In genomic region chr6:89940225-89941027, GRCh38 we compare ENCODE assay signal across 8 cellular contexts. TPM values are rescaled to one million over a fixed set of nuclear protein-coding genes. Genes with fewer than 3 reads are reported as not detected.
A peak's percentile ranks its signal among the peaks of the same experiment; 100 is the strongest.
DNase-seq lines count a peak whose midpoint lies in the region; ATAC-seq and TF ChIP-seq lines count a peak whose summit lies in the region.

No MANE protein-coding gene starts in this region.

- POLR2A ChIA-PET in activated CD4-positive, alpha-beta memory T cell treated with anti-CD3 and anti-CD28 coated beads, Interleukin-2, amount 10 ng/mL, durations not matched to agents 7 days and 5 days (lab: Charles Lee): interaction anchor here (0.7 to 1.7 kb wide), 11 partner anchors 12 to 1139 kb away, joined by 3 to 7 read pairs (median 3); no protein-coding TSS in a partner anchor

- no peaks in the 10 kb centered on the region for H3K9me3 Mint-ChIP-seq in activated CD4-positive, alpha-beta memory T cell treated with anti-CD3 and anti-CD28 coated beads, Interleukin-2, amount 10 ng/mL, durations not matched to agents 7 days and 5 days

- no peak overlapping the region for H3K27ac Mint-ChIP-seq in activated CD4-positive, alpha-beta memory T cell treated with anti-CD3 and anti-CD28 coated beads, Interleukin-2, amount 10 ng/mL, durations not matched to agents 7 days and 5 days

- peak; percentile 86 for DNase-seq in AG20443 (ENCODE audit: low spot score)
- DNase-seq in HL-60 (ENCODE audit: low read depth in 1 of 2, low spot score in 1 of 2): peak; percentile 37 to 71
- peak; percentile 79 for DNase-seq in NCI-H82 (lab: John Stamatoyannopoulos, UW)
- peak; percentile 80 for DNase-seq in activated CD4-positive, alpha-beta memory T cell treated with anti-CD3 and anti-CD28 coated beads, Interleukin-2, amount 10 ng/mL, durations not matched to agents 7 days and 5 days
- peak; percentile 60 for DNase-seq in effector CD4-positive, alpha-beta T cell
- peak; percentile 94 for DNase-seq in medulla oblongata (ENCODE audit: extremely low spot score)
- DNase-seq in stimulated activated CD8-positive, alpha-beta memory T cell treated with anti-CD3 and anti-CD28 coated beads, Interleukin-7, amount 100 ng/mL, for 4 hours (ENCODE audit: low read depth in 2 of 2): peak; percentile 27 to 60

- CTCF ChIA-PET in activated CD4-positive, alpha-beta memory T cell treated with anti-CD3 and anti-CD28 coated beads, Interleukin-2, amount 10 ng/mL, durations not matched to agents 7 days and 5 days (lab: Charles Lee): interaction anchor here (0.5 to 6.6 kb wide), 98 partner anchors 9 to 679 kb away, joined by 3 to 192 read pairs (median 4); partner anchors contain the start of genes ANKRD6, BACH2, CASP8AP2 and MDN1

- H3K27me3 Mint-ChIP-seq in activated CD4-positive, alpha-beta memory T cell treated with anti-CD3 and anti-CD28 coated beads, Interleukin-2, amount 10 ng/mL, durations not matched to agents 7 days and 5 days: no peaks in the 10 kb centered on the region

- H3K36me3 Mint-ChIP-seq in activated CD4-positive, alpha-beta memory T cell treated with anti-CD3 and anti-CD28 coated beads, Interleukin-2, amount 10 ng/mL, durations not matched to agents 7 days and 5 days (ENCODE audit: low read depth): peaks cover 31% of the 10 kb centered on the region

- peak; percentile 81 for ATAC-seq in GM18909 (IDR thresholded peaks at IDR 0.05; ENCODE audit: poor library complexity, unreplicated experiment)

- H3K27ac ChIP-seq in HL-60 (replicated peaks): no peak overlapping the region

- no peak overlapping the region for H3K4me3 Mint-ChIP-seq in activated CD4-positive, alpha-beta memory T cell treated with anti-CD3 and anti-CD28 coated beads, Interleukin-2, amount 10 ng/mL, durations not matched to agents 7 days and 5 days

- H3K4me1 Mint-ChIP-seq in activated CD4-positive, alpha-beta memory T cell treated with anti-CD3 and anti-CD28 coated beads, Interleukin-2, amount 10 ng/mL, durations not matched to agents 7 days and 5 days: peaks cover 22% of the 10 kb centered on the region

- H3K27me3 ChIP-seq in HL-60 (ENCODE audit: insufficient read depth, poor library complexity, severe bottlenecking): no peaks in the 10 kb centered on the region

- TF ChIP-seq CTCF in HL-60 (IDR thresholded peaks at IDR 0.05; ENCODE audit: insufficient read depth, low read length): peak; percentile 62

- H3K4me3 ChIP-seq in HL-60 (replicated peaks; ENCODE audit: insufficient read depth, low read length): no peak overlapping the region

RNA-seq across cellular contexts. Expression of gene GJA10, which starts 46.2 kb away (rescaled TPM):
- total RNA-seq in activated CD4-positive, alpha-beta memory T cell treated with anti-CD3 and anti-CD28 coated beads, Interleukin-2, amount 10 ng/mL, durations not matched to agents 7 days and 5 days: 1 to 10 TPM; 3.4 to 3.5 TPM

Comparison
In these comparisons a context has a peak if more than half of its experiments do, and no peak if none do; other contexts are left out.
1. DNase-seq: peak in every context shown above with its lines; median percentile 94 in medulla oblongata; 86 in AG20443; 80 in activated CD4-positive, alpha-beta memory T cell treated with anti-CD3 and anti-CD28 coated beads, Interleukin-2, amount 10 ng/mL, durations not matched to agents 7 days and 5 days; 79 in NCI-H82; 60 in effector CD4-positive, alpha-beta T cell; 54 in HL-60; 44 in stimulated activated CD8-positive, alpha-beta memory T cell treated with anti-CD3 and anti-CD28 coated beads, Interleukin-7, amount 100 ng/mL, for 4 hours.